In the genomic region with DNA sequence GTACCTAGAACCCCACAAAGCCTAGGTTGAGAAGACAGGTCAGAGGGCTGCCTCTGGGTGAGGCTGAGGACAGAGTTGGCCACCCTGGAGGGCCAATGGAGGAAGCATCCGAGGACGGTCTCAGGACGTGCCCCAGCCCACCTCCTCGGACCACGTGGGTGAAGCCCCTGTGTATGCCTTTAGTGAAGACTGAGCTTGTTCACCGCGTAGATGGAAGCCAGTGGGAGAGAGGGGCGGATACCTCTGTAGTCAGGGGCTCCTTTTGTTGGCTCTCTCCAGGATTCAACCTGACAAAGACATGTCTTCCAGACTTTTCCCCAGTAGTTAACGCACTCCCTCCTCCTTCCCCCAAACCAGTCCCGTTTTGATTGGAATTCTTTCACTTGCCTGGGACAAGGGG, we compare ENCODE assay signal across 14 cellular contexts.
DNase-seq lines count a peak whose midpoint lies in the region; ATAC-seq and TF ChIP-seq lines count a peak whose summit lies in the region.
"Had no signal": no experiment of that assay in that cellular context is flagged by ENCODE, and none has a peak within 500 bp of the region (broad histone marks: within the 10 kb centered on the region; RNA-seq: fewer than 3 reads in every experiment).

No MANE protein-coding gene starts in this region.

- no peaks in the 10 kb centered on the region for H3K9me2 ChIP-seq in hepatocyte (replicated peaks; ENCODE audit: insufficient read depth)

- H2AFZ ChIP-seq in hepatocyte: no peak overlapping the region

- no peak for TF ChIP-seq POLR2A in sigmoid colon (IDR thresholded peaks at IDR 0.05)

- H3K4me1 ChIP-seq in hepatocyte (ENCODE audit: insufficient read depth): peaks cover 96% of the 10 kb centered on the region
- H3K4me1 ChIP-seq in sigmoid colon: peaks cover 0 to 99% (median 98%) of the 10 kb centered on the region in 4 donors

- peak overlapping the region; percentile 81 for H3K27ac ChIP-seq in hepatocyte
- H3K27ac ChIP-seq in sigmoid colon: peak overlapping the region; percentile 94 to 99 (median 97)

- H3K27me3 ChIP-seq in hepatocyte (no peaks in the 10 kb centered on the region), sigmoid colon (no peaks in the 10 kb centered on the region)

- intact Hi-C loops in natural killer cell (cut with micrococcal nuclease) (no loop called here), sigmoid colon (cut with DNase I) (no loop called here)

- DNase-seq in natural killer cell (no peak), hepatocyte (ENCODE audit: low spot score) (no peak), sigmoid colon (no peak), NCI-H510A treated with DMSO at 0.1 percent for 48 hours (lab: John Stamatoyannopoulos, UW) (no peak), SHP77 (lab: John Stamatoyannopoulos, UW) (no peak)
- DNase-seq in natural killer cell treated with Interleukin-12 subunit alpha and Interleukin-12 subunit beta and Interleukin-15 and Interleukin-18, amount 100 ng/mL, for 72 hours (ENCODE audit: low spot score): no peak
- DNase-seq: activated CD4-positive, alpha-beta T cell treated with anti-CD3 and anti-CD28 coated beads, Interleukin-2, amount 50 U/mL, for 1 hour; activated T-cell treated with anti-CD3 and anti-CD28 coated beads, Interleukin-2, amount 50 U/mL, for 4 hours; dermis blood vessel endothelial cell; SHP77 treated with DMSO at 0.1 percent for 48 hours; stimulated activated CD4-positive, alpha-beta T cell treated with anti-CD3 and anti-CD28 coated beads, Interleukin-1b, Interleukin-23, amount 100 ng/mL, for 48 hours; T1000 had no signal

- no peak overlapping the region for H3K4me2 ChIP-seq in hepatocyte

- no peaks in the 10 kb centered on the region for H4K20me1 ChIP-seq in hepatocyte (ENCODE audit: insufficient read depth, poor library complexity, severe bottlenecking)

- no peaks in the 10 kb centered on the region for H3K36me3 ChIP-seq in hepatocyte (replicated peaks; ENCODE audit: insufficient read depth, low read depth)
- no peaks in the 10 kb centered on the region for H3K36me3 ChIP-seq in sigmoid colon

- H3K4me1 Mint-ChIP-seq in natural killer cell: peaks cover 99% of the 10 kb centered on the region in 2 donors
- peaks cover 74 to 85% of the 10 kb centered on the region in 2 donors for H3K4me1 Mint-ChIP-seq in natural killer cell treated with Interleukin-12 subunit alpha and Interleukin-12 subunit beta and Interleukin-15 and Interleukin-18, amount 100 ng/mL, for 72 hours (ENCODE audit: low read depth in 2 of 2)

- H3K9me3 ChIP-seq in hepatocyte (ENCODE audit: low read depth) (no peaks in the 10 kb centered on the region), sigmoid colon (no peaks in the 10 kb centered on the region)

- ATAC-seq in natural killer cell (no peak), GM18502 (IDR thresholded peaks at IDR 0.05; ENCODE audit: poor library complexity, unreplicated experiment) (no peak), HG02852 (IDR thresholded peaks at IDR 0.05; ENCODE audit: unreplicated experiment) (no peak)
- ATAC-seq in natural killer cell treated with Interleukin-12 subunit alpha and Interleukin-12 subunit beta and Interleukin-15 and Interleukin-18, amount 100 ng/mL, for 72 hours: no peak
- ATAC-seq: activated T-cell treated with anti-CD3 and anti-CD28 coated beads, Interleukin-2, amount 50 U/mL, for 4 hours had no signal

- TF ChIP-seq CTCF in natural killer cell (IDR thresholded peaks at IDR 0.05) (no peak), hepatocyte (IDR thresholded peaks at IDR 0.05; ENCODE audit: poor library complexity) (no peak), sigmoid colon (IDR thresholded peaks at IDR 0.05) (no peak)

- TF ChIP-seq EP300 in sigmoid colon (IDR thresholded peaks at IDR 0.05): no peak

- peak overlapping the region; percentile 25 for H3K4me3 Mint-ChIP-seq in natural killer cell
- H3K4me3 Mint-ChIP-seq in natural killer cell treated with Interleukin-12 subunit alpha and Interleukin-12 subunit beta and Interleukin-15 and Interleukin-18, amount 100 ng/mL, for 72 hours: no peak overlapping the region
- H3K4me3 Mint-ChIP-seq: activated T-cell treated with anti-CD3 and anti-CD28 coated beads, Interleukin-2, amount 50 U/mL, for 4 hours had no signal

- H3K36me3 Mint-ChIP-seq in natural killer cell: no peaks in the 10 kb centered on the region
- H3K36me3 Mint-ChIP-seq in natural killer cell treated with Interleukin-12 subunit alpha and Interleukin-12 subunit beta and Interleukin-15 and Interleukin-18, amount 100 ng/mL, for 72 hours: no peaks in the 10 kb centered on the region

- no peak overlapping the region for H3K4me3 ChIP-seq in hepatocyte
- no peak overlapping the region for H3K4me3 ChIP-seq in sigmoid colon

- peaks cover 66% of the 10 kb centered on the region for H3K79me2 ChIP-seq in hepatocyte

- 88% methylated on average over 10 of the region's 10 CpGs for WGBS in hepatocyte (ENCODE audit: low lambda C conversion rate, missing lambda C conversion rate)
- WGBS in sigmoid colon, 2 donors: 93 to 95% methylated on average over 10 of the region's 10 CpGs

- no peaks in the 10 kb centered on the region for H3K9me3 Mint-ChIP-seq in natural killer cell
- H3K9me3 Mint-ChIP-seq in natural killer cell treated with Interleukin-12 subunit alpha and Interleukin-12 subunit beta and Interleukin-15 and Interleukin-18, amount 100 ng/mL, for 72 hours: no peaks in the 10 kb centered on the region
- H3K9me3 Mint-ChIP-seq: activated T-cell treated with anti-CD3 and anti-CD28 coated beads, Interleukin-2, amount 50 U/mL, for 4 hours had no signal

- peak overlapping the region; percentile 61 to 85 for H3K27ac Mint-ChIP-seq in natural killer cell
- peak overlapping the region in 1 of 2 donors; percentile 86 for H3K27ac Mint-ChIP-seq in natural killer cell treated with Interleukin-12 subunit alpha and Interleukin-12 subunit beta and Interleukin-15 and Interleukin-18, amount 100 ng/mL, for 72 hours

- no peaks in the 10 kb centered on the region for H3K27me3 Mint-ChIP-seq in natural killer cell (ENCODE audit: low read depth in 2 of 2)
- H3K27me3 Mint-ChIP-seq in natural killer cell treated with Interleukin-12 subunit alpha and Interleukin-12 subunit beta and Interleukin-15 and Interleukin-18, amount 100 ng/mL, for 72 hours: no peaks in the 10 kb centered on the region
